In genomic region chr2:7849027-7849426, GRCh38 we compare ENCODE assay signal across 17 cellular contexts.
A peak's percentile ranks its signal among the peaks of the same experiment; 100 is the strongest.
DNase-seq lines count a peak whose midpoint lies in the region; ATAC-seq, FAIRE-seq and TF ChIP-seq lines count a peak whose summit lies in the region.
"Had no signal": no experiment of that assay in that cellular context is flagged by ENCODE, and none has a peak within 500 bp of the region (broad histone marks: within the 10 kb centered on the region; RNA-seq: fewer than 3 reads in every experiment).

No MANE protein-coding gene starts in this region.

- in situ Hi-C loops in IMR-90 (cut with MboI; ENCODE audit: low sequenced_read_pairs), result loop anchor here (25.0 kb wide), 1 partner anchor 838 kb away; the partner anchor contains the start of gene ID2

- TF ChIP-seq RAD21 in IMR-90 (IDR thresholded peaks at IDR 0.05; ENCODE audit: low read length), result no peak

- H3K9me1 ChIP-seq in IMR-90 (ENCODE audit: insufficient read depth, low read length), result peaks cover 12% of the 10 kb centered on the region; the same call in 1 of the 2 replicates

- H3K4me3 ChIP-seq in IMR-90 (ENCODE audit: insufficient read depth, low read depth, low read length) (no peak overlapping the region), mesodermal cell (ENCODE audit: extremely low read depth, insufficient read depth, low read length, poor library complexity, severe bottlenecking) (no peak overlapping the region)
- H3K4me3 ChIP-seq: SK-N-MC had no signal

- H2AFZ ChIP-seq in IMR-90 (replicated peaks; ENCODE audit: low read length, poor library complexity), result no peak overlapping the region

- H3K36me3 Mint-ChIP-seq in activated CD4-positive, alpha-beta T cell treated with anti-CD3 and anti-CD28 coated beads for 36 hours (ENCODE audit: low read depth), result no peaks in the 10 kb centered on the region
- H3K36me3 Mint-ChIP-seq in activated CD4-positive, alpha-beta memory T cell treated with anti-CD3 and anti-CD28 coated beads, Interleukin-2, amount 10 ng/mL, durations not matched to agents 7 days and 5 days (ENCODE audit: low read depth), result no peaks in the 10 kb centered on the region

- peak overlapping the region; percentile 22 for H2BK120ac ChIP-seq in IMR-90 (ENCODE audit: low read depth, low read length)

- no CpG with 5 or more reads among the region's 1 CpG for WGBS in IMR-90 (ENCODE audit: extremely low coverage in 2 of 2, insufficient read length in 1 of 2), 2 experiments
- 100% methylated on average over 1 of the region's 1 CpG; no CpG with 5 or more reads in 1 of the 2 experiments for WGBS in mesodermal cell (ENCODE audit: insufficient coverage in 2 of 2), 2 experiments

- no peak overlapping the region for H2BK5ac ChIP-seq in IMR-90 (ENCODE audit: low read depth, low read length, poor library complexity, severe bottlenecking)

- no peak overlapping the region for H3K23ac ChIP-seq in IMR-90 (ENCODE audit: low read depth, low read length)

- peaks cover 3% of the 10 kb centered on the region for H3K27me3 Mint-ChIP-seq in activated CD4-positive, alpha-beta T cell treated with anti-CD3 and anti-CD28 coated beads for 36 hours
- H3K27me3 Mint-ChIP-seq in activated CD4-positive, alpha-beta memory T cell treated with anti-CD3 and anti-CD28 coated beads, Interleukin-2, amount 10 ng/mL, durations not matched to agents 7 days and 5 days, result no peaks in the 10 kb centered on the region

- H3K9me3 Mint-ChIP-seq in activated CD4-positive, alpha-beta T cell treated with anti-CD3 and anti-CD28 coated beads for 36 hours (ENCODE audit: low read depth), result no peaks in the 10 kb centered on the region
- H3K9me3 Mint-ChIP-seq in activated CD4-positive, alpha-beta memory T cell treated with anti-CD3 and anti-CD28 coated beads, Interleukin-2, amount 10 ng/mL, durations not matched to agents 7 days and 5 days, result no peaks in the 10 kb centered on the region

- no peaks in the 10 kb centered on the region for H4K20me1 ChIP-seq in IMR-90 (ENCODE audit: insufficient read depth, low read length)

- H2AK5ac ChIP-seq in IMR-90 (ENCODE audit: low read depth, low read length), result peak overlapping the region; percentile 4; the same call in 1 of the 2 replicates

- POLR2A ChIA-PET in activated CD4-positive, alpha-beta T cell treated with anti-CD3 and anti-CD28 coated beads for 36 hours (lab: Charles Lee), result no interaction called here
- POLR2A ChIA-PET in IMR-90 (lab: Charles Lee; ENCODE audit: unreplicated experiment), result no interaction called here
- POLR2A ChIA-PET in activated CD4-positive, alpha-beta memory T cell treated with anti-CD3 and anti-CD28 coated beads, Interleukin-2, amount 10 ng/mL, durations not matched to agents 7 days and 5 days (lab: Charles Lee), result no interaction called here

- no peak for TF ChIP-seq POLR2A in IMR-90 (IDR thresholded peaks at IDR 0.05; ENCODE audit: low read depth, low read length)

- no peak for ATAC-seq in activated CD4-positive, alpha-beta T cell treated with anti-CD3 and anti-CD28 coated beads for 36 hours
- ATAC-seq in IMR-90 (ENCODE audit: low read depth), result no peak
- no peak for ATAC-seq in HG03460 (IDR thresholded peaks at IDR 0.05; ENCODE audit: unreplicated experiment)

- no peak for DNase-seq in activated CD4-positive, alpha-beta T cell treated with anti-CD3 and anti-CD28 coated beads for 36 hours
- no peak for DNase-seq in activated CD4-positive, alpha-beta T cell treated with anti-CD3 and anti-CD28 coated beads for 1 hour
- DNase-seq in IMR-90 (no peak), AML-193 (lab: John Stamatoyannopoulos, UW) (no peak), HTR-8/SVneo (ENCODE audit: insufficient read length, low spot score) (no peak)
- DNase-seq in activated CD4-positive, alpha-beta memory T cell treated with anti-CD3 and anti-CD28 coated beads, Interleukin-2, amount 10 ng/mL, durations not matched to agents 7 days and 5 days, result no peak
- DNase-seq: C1 segment of cervical spinal cord, DMS79 treated with DMSO at 0.1 percent for 48 hours, NCI-H1436, NCI-H2029 treated with DMSO at 0.1 percent for 48 hours, NCI-H2171 treated with DMSO at 0.1 percent for 48 hours, NCI-H446 treated with DMSO at 0.1 percent for 48 hours, SHP77 had no signal

- H3K9me3 ChIP-seq in IMR-90 (ENCODE audit: control insufficient read depth, insufficient read depth, low read length) (no peaks in the 10 kb centered on the region), mesodermal cell (ENCODE audit: control insufficient read depth, low read length) (no peaks in the 10 kb centered on the region)

- H2AK9ac ChIP-seq in IMR-90 (replicated peaks; ENCODE audit: low read depth, low read length, poor library complexity), result no peak overlapping the region

- H3K4me2 ChIP-seq in IMR-90 (ENCODE audit: low read depth, low read length), result no peak overlapping the region
- H3K4me2 ChIP-seq: KMS-11 had no signal

- no peaks in the 10 kb centered on the region for H3K79me1 ChIP-seq in IMR-90 (ENCODE audit: low read depth in 1 of 2, low read length in 2 of 2)

- H3K14ac ChIP-seq in IMR-90 (replicated peaks; ENCODE audit: low read depth, low read length), result no peak overlapping the region

- no peak for FAIRE-seq in HTR-8/SVneo (lab: Jason Lieb, UNC)

- CTCF ChIA-PET in activated CD4-positive, alpha-beta T cell treated with anti-CD3 and anti-CD28 coated beads for 36 hours (lab: Charles Lee), result interaction anchor here (1.4 kb wide), 1 partner anchor 11 kb away, joined by 4 read pairs; no protein-coding TSS in a partner anchor
- CTCF ChIA-PET in IMR-90 (lab: Yijun Ruan, JAX), result interaction anchor here (2.7 kb wide), 1 partner anchor 12 kb away, joined by 8 read pairs; no protein-coding TSS in a partner anchor
- CTCF ChIA-PET in activated CD4-positive, alpha-beta memory T cell treated with anti-CD3 and anti-CD28 coated beads, Interleukin-2, amount 10 ng/mL, durations not matched to agents 7 days and 5 days (lab: Charles Lee), result no interaction called here

- no peak overlapping the region for H3K56ac ChIP-seq in IMR-90 (ENCODE audit: extremely low read depth, insufficient read depth, low read length)

- no peak overlapping the region for H3K18ac ChIP-seq in IMR-90 (ENCODE audit: low read depth, low read length)

- H3K4ac ChIP-seq in IMR-90 (ENCODE audit: low read depth, low read length), result peak overlapping the region; percentile 50; the same call in 1 of the 2 replicates

- no peak overlapping the region for H4K5ac ChIP-seq in IMR-90 (ENCODE audit: low read depth, low read length)

- intact Hi-C loops in activated CD4-positive, alpha-beta T cell treated with anti-CD3 and anti-CD28 coated beads for 36 hours (cut with DNase I, micrococcal nuclease), result loop anchor here (2.0 to 5.0 kb wide), 6 partner anchors 77 to 638 kb away; no protein-coding TSS in a partner anchor
- intact Hi-C loops in IMR-90 (cut with micrococcal nuclease), result loop anchor here (5.0 kb wide), 1 partner anchor 833 kb away; the partner anchor contains the start of gene ID2

- peaks cover 33% of the 10 kb centered on the region for H3K4me1 Mint-ChIP-seq in activated CD4-positive, alpha-beta T cell treated with anti-CD3 and anti-CD28 coated beads for 36 hours
- H3K4me1 Mint-ChIP-seq in activated CD4-positive, alpha-beta memory T cell treated with anti-CD3 and anti-CD28 coated beads, Interleukin-2, amount 10 ng/mL, durations not matched to agents 7 days and 5 days, result peaks cover 27% of the 10 kb centered on the region

- peaks cover 8% of the 10 kb centered on the region for H3K4me1 ChIP-seq in IMR-90 (ENCODE audit: control insufficient read depth, insufficient read depth, low read length)
- peaks cover 35% of the 10 kb centered on the region for H3K4me1 ChIP-seq in mesodermal cell (ENCODE audit: control insufficient read depth, insufficient read depth, low read length, poor library complexity, severe bottlenecking)

- H3K27me3 ChIP-seq in IMR-90 (ENCODE audit: control insufficient read depth, insufficient read depth, low read length), result no peaks in the 10 kb centered on the region

- peak overlapping the region; percentile 10; the same call in 1 of the 2 replicates for H4K91ac ChIP-seq in IMR-90 (ENCODE audit: insufficient read depth, low read depth, low read length)

- H3K27ac ChIP-seq in IMR-90 (ENCODE audit: insufficient read depth, low read length), result no peak overlapping the region
- peak overlapping the region; percentile 87 for H3K27ac ChIP-seq in mesodermal cell (ENCODE audit: low read depth, low read length, severe bottlenecking)
- H3K27ac ChIP-seq: KMS-11, SK-N-MC had no signal

- peak overlapping the region; percentile 7; the same call in 2 of the 3 replicates for H2BK15ac ChIP-seq in IMR-90 (ENCODE audit: low read depth, low read length)

- BruUV-seq in IMR-90 (replicated peaks; lab: Mats Ljungman, UMichigan), result no TSS peak

- peak overlapping the region in 1 of 2 experiments; percentile 22; a peak in 1 of 4 replicates for H4K8ac ChIP-seq in IMR-90 (ENCODE audit: low read depth in 2 of 2, low read length in 2 of 2)

- H3K36me3 ChIP-seq in IMR-90 (ENCODE audit: control insufficient read depth, insufficient read depth, low read length), result no peaks in the 10 kb centered on the region
- H3K36me3 ChIP-seq in mesodermal cell (ENCODE audit: control insufficient read depth, insufficient read depth, low read length), result no peaks in the 10 kb centered on the region

- no peak overlapping the region for H3K4me3 Mint-ChIP-seq in activated CD4-positive, alpha-beta T cell treated with anti-CD3 and anti-CD28 coated beads for 36 hours
- no peak overlapping the region for H3K4me3 Mint-ChIP-seq in activated CD4-positive, alpha-beta memory T cell treated with anti-CD3 and anti-CD28 coated beads, Interleukin-2, amount 10 ng/mL, durations not matched to agents 7 days and 5 days

- H2BK20ac ChIP-seq in IMR-90 (ENCODE audit: low read depth, low read length), result peak overlapping the region; percentile 71

- no peak for TF ChIP-seq CTCF in IMR-90 (conservative IDR thresholded peaks at IDR 0.05; ENCODE audit: low read depth, low read length)

- peak overlapping the region; percentile 87 for H3K27ac Mint-ChIP-seq in activated CD4-positive, alpha-beta T cell treated with anti-CD3 and anti-CD28 coated beads for 36 hours
- peak overlapping the region; percentile 24 for H3K27ac Mint-ChIP-seq in activated CD4-positive, alpha-beta memory T cell treated with anti-CD3 and anti-CD28 coated beads, Interleukin-2, amount 10 ng/mL, durations not matched to agents 7 days and 5 days

- no peak overlapping the region for H3K9ac ChIP-seq in IMR-90 (ENCODE audit: low read depth, low read length)
- H3K9ac ChIP-seq: KMS-11 had no signal

- dilution Hi-C loops in IMR-90 (cut with HindIII; ENCODE audit: low sequenced_read_pairs, unreplicated experiment), result no loop called here

TF ChIP-seq in IMR-90, 13 proteins besides CTCF, POLR2A, EP300 and RAD21 (continues in another document):
- no peak for TF ChIP-seq SMC3 (IDR thresholded peaks at IDR 0.05; ENCODE audit: low read depth, low read length)
- TF ChIP-seq RFX5 (IDR thresholded peaks at IDR 0.05; ENCODE audit: low read depth, low read length), result no peak
- TF ChIP-seq NFE2L2 (IDR thresholded peaks at IDR 0.05; ENCODE audit: low read depth, low read length), result no peak
- TF ChIP-seq FOS (IDR thresholded peaks at IDR 0.05; ENCODE audit: low read depth, low read length), result no peak
- no peak for TF ChIP-seq MAZ (IDR thresholded peaks at IDR 0.05; ENCODE audit: borderline replicate concordance, low read depth, low read length)
- no peak for TF ChIP-seq RCOR1 (IDR thresholded peaks at IDR 0.05; ENCODE audit: insufficient replicate concordance, low read length)
- no peak for TF ChIP-seq CEBPB (IDR thresholded peaks at IDR 0.05; ENCODE audit: low read depth, low read length)
- TF ChIP-seq MAFK (IDR thresholded peaks at IDR 0.05; ENCODE audit: low read depth, low read length), result no peak
